20 cellular contexts compared by ENCODE assay signal in genomic region chr16:65783709-65784474, GRCh38.
"Had no signal": no experiment of that assay in that cellular context is flagged by ENCODE, and none has a peak within 500 bp of the region (broad histone marks: within the 10 kb centered on the region; RNA-seq: fewer than 3 reads in every experiment).

No MANE protein-coding gene starts in this region.

- H3K27ac Mint-ChIP-seq: activated CD4-positive, alpha-beta T cell treated with anti-CD3 and anti-CD28 coated beads for 36 hours; activated naive CD8-positive, alpha-beta T cell treated with anti-CD3 and anti-CD28 coated beads for 36 hours; naive B cell; stimulated activated naive B cell treated with anti-CD40 and anti-IgM and Interleukin-4, amounts not matched to agents 10 μg/mL and 1 μg/mL and 100 μg/mL, for 72 hours; WTC11 had no signal

- H3K9me3 ChIP-seq: lower lobe of right lung, sigmoid colon, testis had no signal

- H3K4me1 ChIP-seq: lower lobe of right lung, testis had no signal

- H3K36me3 Mint-ChIP-seq: activated naive CD8-positive, alpha-beta T cell treated with anti-CD3 and anti-CD28 coated beads for 36 hours; naive B cell; stimulated activated naive B cell treated with anti-CD40 and anti-IgM and Interleukin-4, amounts not matched to agents 10 μg/mL and 1 μg/mL and 100 μg/mL, for 72 hours had no signal

- H3K36me3 ChIP-seq: lower lobe of right lung, sigmoid colon had no signal

- H3K9me3 Mint-ChIP-seq: activated naive CD8-positive, alpha-beta T cell treated with anti-CD3 and anti-CD28 coated beads for 36 hours; stimulated activated naive B cell treated with anti-CD40 and anti-IgM and Interleukin-4, amounts not matched to agents 10 μg/mL and 1 μg/mL and 100 μg/mL, for 72 hours had no signal

- H3K27me3 ChIP-seq: sigmoid colon, testis had no signal

- H3K4me3 Mint-ChIP-seq: activated CD4-positive, alpha-beta T cell treated with anti-CD3 and anti-CD28 coated beads for 36 hours; activated naive CD8-positive, alpha-beta T cell treated with anti-CD3 and anti-CD28 coated beads for 36 hours; neural crest cell; stimulated activated naive B cell treated with anti-CD40 and anti-IgM and Interleukin-4, amounts not matched to agents 10 μg/mL and 1 μg/mL and 100 μg/mL, for 72 hours; WTC11 had no signal

- H3K27ac ChIP-seq: lower lobe of right lung, testis had no signal

- DNase-seq: activated CD4-positive, alpha-beta T cell treated with anti-CD3 and anti-CD28 coated beads for 36 hours; activated CD4-positive, alpha-beta T cell treated with anti-CD3 and anti-CD28 coated beads, Interleukin-2, amount 50 U/mL, for 48 hours; activated naive CD4-positive, alpha-beta T cell treated with Interleukin-2 at 50 U/mL for 16 hours; activated naive CD8-positive, alpha-beta T cell treated with anti-CD3 and anti-CD28 coated beads for 36 hours; activated T-cell treated with anti-CD3 and anti-CD28 coated beads, Interleukin-2, amount 50 U/mL, for 48 hours; cerebellar nuclear complex; foreskin melanocyte; lower lobe of right lung; naive B cell; occipital lobe; sigmoid colon; stimulated activated CD4-positive, alpha-beta T cell treated with anti-CD3 and anti-CD28 coated beads, Interleukin-2, amount 100 ng/mL, for 48 hours; stimulated activated CD8-positive, alpha-beta memory T cell treated with anti-CD3 and anti-CD28 coated beads, Interleukin-4, amount 100 ng/mL, for 48 hours; stimulated activated naive B cell treated with anti-CD40 and anti-IgM and Interleukin-4, amounts not matched to agents 10 μg/mL and 1 μg/mL and 100 μg/mL, for 72 hours; T-helper 9 cell; testis; trophoblast cell had no signal

- H3K4me3 ChIP-seq: lower lobe of right lung, sigmoid colon, testis had no signal

- ATAC-seq: activated CD4-positive, alpha-beta T cell treated with anti-CD3 and anti-CD28 coated beads for 36 hours; left lobe of liver; lower lobe of right lung; stimulated activated naive B cell treated with anti-CD40 and anti-IgM and Interleukin-4, amounts not matched to agents 10 μg/mL and 1 μg/mL and 100 μg/mL, for 72 hours; WTC11 had no signal

- H3K4me1 Mint-ChIP-seq: activated CD4-positive, alpha-beta T cell treated with anti-CD3 and anti-CD28 coated beads for 36 hours; activated naive CD8-positive, alpha-beta T cell treated with anti-CD3 and anti-CD28 coated beads for 36 hours; neural crest cell; stimulated activated naive B cell treated with anti-CD40 and anti-IgM and Interleukin-4, amounts not matched to agents 10 μg/mL and 1 μg/mL and 100 μg/mL, for 72 hours had no signal
